8 cellular contexts compared by ENCODE assay signal in the genomic region with DNA sequence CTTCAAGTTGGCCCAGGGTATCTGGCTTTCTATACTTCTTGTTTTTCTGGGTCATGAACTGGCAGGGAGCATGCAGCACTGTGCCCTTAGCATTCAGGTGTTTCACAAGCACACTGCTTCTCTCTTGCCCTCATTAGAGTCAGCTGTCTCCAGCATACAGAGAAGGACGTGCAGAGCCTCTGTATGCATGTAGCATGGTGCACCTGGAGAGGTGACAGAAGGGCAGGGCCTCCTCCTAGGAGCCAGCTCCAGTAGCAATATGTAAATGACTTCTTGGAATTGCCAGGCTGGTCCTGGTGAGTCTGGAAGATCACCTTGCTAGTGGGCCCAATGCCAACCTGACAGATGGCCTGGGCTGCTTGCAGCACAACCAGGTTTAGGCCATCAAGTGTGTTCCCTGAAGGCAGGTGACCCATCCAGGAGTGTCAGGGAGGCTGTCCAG. TPM values are rescaled to one million over a fixed set of nuclear protein-coding genes. Genes with fewer than 3 reads are reported as not detected.
A peak's percentile ranks its signal among the peaks of the same experiment; 100 is the strongest.
DNase-seq lines count a peak whose midpoint lies in the region; ATAC-seq lines count a peak whose summit lies in the region.

No MANE protein-coding gene starts in this region.

- CTCF ChIA-PET in activated CD4-positive, alpha-beta T cell treated with anti-CD3 and anti-CD28 coated beads, Interleukin-2, amount 10 ng/mL, durations not matched to agents 7 days and 5 days (lab: Charles Lee): interaction anchor here (1.1 kb wide), 1 partner anchor 44 kb away, joined by 6 read pairs; a partner anchor contains a TSS
- CTCF ChIA-PET in naive thymus-derived CD4-positive, alpha-beta T cell (lab: Charles Lee): no interaction called here

- H3K27ac Mint-ChIP-seq in activated CD4-positive, alpha-beta T cell treated with anti-CD3 and anti-CD28 coated beads, Interleukin-2, amount 10 ng/mL, durations not matched to agents 24 days and 14 days: no peak overlapping the region
- H3K27ac Mint-ChIP-seq in activated CD4-positive, alpha-beta T cell treated with anti-CD3 and anti-CD28 coated beads, Interleukin-2, amount 10 ng/mL, durations not matched to agents 7 days and 5 days: no peak overlapping the region
- peak overlapping the region; percentile 84 for H3K27ac Mint-ChIP-seq in dendritic cell treated with granulocyte-macrophage colony-stimulating factor and Interleukin-4, amounts not matched to agents 40 ng/mL and 50 ng/mL, for 4 days
- H3K27ac Mint-ChIP-seq in naive thymus-derived CD4-positive, alpha-beta T cell: peak overlapping the region in 1 of 9 donors; percentile 74

- peaks cover 2% of the 10 kb centered on the region for H3K36me3 Mint-ChIP-seq in activated CD4-positive, alpha-beta T cell treated with anti-CD3 and anti-CD28 coated beads, Interleukin-2, amount 10 ng/mL, durations not matched to agents 24 days and 14 days (ENCODE audit: low read depth)
- H3K36me3 Mint-ChIP-seq in activated CD4-positive, alpha-beta T cell treated with anti-CD3 and anti-CD28 coated beads, Interleukin-2, amount 10 ng/mL, durations not matched to agents 7 days and 5 days (ENCODE audit: low read depth): no peaks in the 10 kb centered on the region
- H3K36me3 Mint-ChIP-seq in dendritic cell treated with granulocyte-macrophage colony-stimulating factor and Interleukin-4, amounts not matched to agents 40 ng/mL and 50 ng/mL, for 4 days (ENCODE audit: low read depth): no peaks in the 10 kb centered on the region
- H3K36me3 Mint-ChIP-seq in naive thymus-derived CD4-positive, alpha-beta T cell: peaks cover 0 to 1% (median 0%) of the 10 kb centered on the region in 5 donors

- ATAC-seq in naive thymus-derived CD4-positive, alpha-beta T cell: no peak

- H3K9me3 Mint-ChIP-seq in activated CD4-positive, alpha-beta T cell treated with anti-CD3 and anti-CD28 coated beads, Interleukin-2, amount 10 ng/mL, durations not matched to agents 24 days and 14 days: peaks cover 5% of the 10 kb centered on the region
- H3K9me3 Mint-ChIP-seq in activated CD4-positive, alpha-beta T cell treated with anti-CD3 and anti-CD28 coated beads, Interleukin-2, amount 10 ng/mL, durations not matched to agents 7 days and 5 days: no peaks in the 10 kb centered on the region
- H3K9me3 Mint-ChIP-seq in dendritic cell treated with granulocyte-macrophage colony-stimulating factor and Interleukin-4, amounts not matched to agents 40 ng/mL and 50 ng/mL, for 4 days: no peaks in the 10 kb centered on the region
- peaks cover 0 to 3% (median 0%) of the 10 kb centered on the region in 11 donors for H3K9me3 Mint-ChIP-seq in naive thymus-derived CD4-positive, alpha-beta T cell

- no peaks in the 10 kb centered on the region for H3K36me3 ChIP-seq in subcutaneous abdominal adipose tissue (ENCODE audit: control insufficient read depth in 5 of 5, insufficient read depth in 5 of 5, low read length in 5 of 5)
- H3K36me3 ChIP-seq in naive thymus-derived CD4-positive, alpha-beta T cell (ENCODE audit: control insufficient read depth in 2 of 3, insufficient read depth in 3 of 3, low read length in 3 of 3): no peaks in the 10 kb centered on the region

- H3K4me1 ChIP-seq in subcutaneous abdominal adipose tissue (ENCODE audit: control insufficient read depth in 5 of 5, insufficient read depth in 5 of 5, low read length in 5 of 5): peaks cover 0 to 35% (median 32%) of the 10 kb centered on the region in 5 donors
- H3K4me1 ChIP-seq in naive thymus-derived CD4-positive, alpha-beta T cell (ENCODE audit: control insufficient read depth in 2 of 2, insufficient read depth in 2 of 2, low read length in 2 of 2): peaks cover 0 to 8% of the 10 kb centered on the region in 2 donors

- H3K27me3 Mint-ChIP-seq in activated CD4-positive, alpha-beta T cell treated with anti-CD3 and anti-CD28 coated beads, Interleukin-2, amount 10 ng/mL, durations not matched to agents 24 days and 14 days: peaks cover 30% of the 10 kb centered on the region
- no peaks in the 10 kb centered on the region for H3K27me3 Mint-ChIP-seq in activated CD4-positive, alpha-beta T cell treated with anti-CD3 and anti-CD28 coated beads, Interleukin-2, amount 10 ng/mL, durations not matched to agents 7 days and 5 days
- no peaks in the 10 kb centered on the region for H3K27me3 Mint-ChIP-seq in dendritic cell treated with granulocyte-macrophage colony-stimulating factor and Interleukin-4, amounts not matched to agents 40 ng/mL and 50 ng/mL, for 4 days
- peaks cover 6 to 28% (median 20%) of the 10 kb centered on the region in 5 donors for H3K27me3 Mint-ChIP-seq in naive thymus-derived CD4-positive, alpha-beta T cell

- H3K27me3 ChIP-seq in subcutaneous abdominal adipose tissue (ENCODE audit: control insufficient read depth in 5 of 5, insufficient read depth in 4 of 5, low read length in 5 of 5): no peaks in the 10 kb centered on the region
- H3K27me3 ChIP-seq in naive thymus-derived CD4-positive, alpha-beta T cell (ENCODE audit: control insufficient read depth in 2 of 2, insufficient read depth in 2 of 2, low read length in 2 of 2): no peaks in the 10 kb centered on the region

- H3K27ac ChIP-seq in subcutaneous abdominal adipose tissue (ENCODE audit: low read depth, low read length): peak overlapping the region; percentile 93
- H3K27ac ChIP-seq in naive thymus-derived CD4-positive, alpha-beta T cell (ENCODE audit: low read depth, low read length): no peak overlapping the region

- H3K4me3 Mint-ChIP-seq in activated CD4-positive, alpha-beta T cell treated with anti-CD3 and anti-CD28 coated beads, Interleukin-2, amount 10 ng/mL, durations not matched to agents 24 days and 14 days: no peak overlapping the region
- no peak overlapping the region for H3K4me3 Mint-ChIP-seq in activated CD4-positive, alpha-beta T cell treated with anti-CD3 and anti-CD28 coated beads, Interleukin-2, amount 10 ng/mL, durations not matched to agents 7 days and 5 days
- no peak overlapping the region for H3K4me3 Mint-ChIP-seq in dendritic cell treated with granulocyte-macrophage colony-stimulating factor and Interleukin-4, amounts not matched to agents 40 ng/mL and 50 ng/mL, for 4 days
- no peak overlapping the region for H3K4me3 Mint-ChIP-seq in naive thymus-derived CD4-positive, alpha-beta T cell

- no peak overlapping the region for H3K9ac ChIP-seq in subcutaneous abdominal adipose tissue (ENCODE audit: low read length in 5 of 5)

- no peaks in the 10 kb centered on the region for H3K9me3 ChIP-seq in subcutaneous abdominal adipose tissue (ENCODE audit: control insufficient read depth in 5 of 5, low read length in 5 of 5)
- H3K9me3 ChIP-seq in naive thymus-derived CD4-positive, alpha-beta T cell (ENCODE audit: control insufficient read depth in 2 of 3, low read length in 3 of 3): no peaks in the 10 kb centered on the region

- H3K4me1 Mint-ChIP-seq in activated CD4-positive, alpha-beta T cell treated with anti-CD3 and anti-CD28 coated beads, Interleukin-2, amount 10 ng/mL, durations not matched to agents 24 days and 14 days: peaks cover 25% of the 10 kb centered on the region
- H3K4me1 Mint-ChIP-seq in activated CD4-positive, alpha-beta T cell treated with anti-CD3 and anti-CD28 coated beads, Interleukin-2, amount 10 ng/mL, durations not matched to agents 7 days and 5 days: peaks cover 28% of the 10 kb centered on the region
- H3K4me1 Mint-ChIP-seq in dendritic cell treated with granulocyte-macrophage colony-stimulating factor and Interleukin-4, amounts not matched to agents 40 ng/mL and 50 ng/mL, for 4 days (ENCODE audit: low read depth): peaks cover 23% of the 10 kb centered on the region
- peaks cover 0 to 35% (median 13%) of the 10 kb centered on the region in 7 donors for H3K4me1 Mint-ChIP-seq in naive thymus-derived CD4-positive, alpha-beta T cell

- POLR2A ChIA-PET in activated CD4-positive, alpha-beta T cell treated with anti-CD3 and anti-CD28 coated beads, Interleukin-2, amount 10 ng/mL, durations not matched to agents 7 days and 5 days (lab: Charles Lee): no interaction called here
- POLR2A ChIA-PET in naive thymus-derived CD4-positive, alpha-beta T cell (lab: Charles Lee): no interaction called here

- intact Hi-C loops in activated CD4-positive, alpha-beta T cell treated with anti-CD3 and anti-CD28 coated beads, Interleukin-2, amount 10 ng/mL, durations not matched to agents 24 days and 14 days (cut with micrococcal nuclease): no loop called here
- intact Hi-C loops in dendritic cell treated with granulocyte-macrophage colony-stimulating factor and Interleukin-4, amounts not matched to agents 40 ng/mL and 50 ng/mL, for 4 days (cut with micrococcal nuclease): no loop called here
- intact Hi-C loops in naive thymus-derived CD4-positive, alpha-beta T cell (cut with micrococcal nuclease): no loop called here

- DNase-seq in activated CD4-positive, alpha-beta T cell treated with anti-CD3 and anti-CD28 coated beads, Interleukin-2, amount 10 ng/mL, durations not matched to agents 24 days and 14 days: peak; percentile 63
- DNase-seq in activated CD4-positive, alpha-beta T cell treated with anti-CD3 and anti-CD28 coated beads, Interleukin-2, amount 10 ng/mL, durations not matched to agents 7 days and 5 days: no peak
- DNase-seq in NCI-H2196 (lab: John Stamatoyannopoulos, UW; ENCODE audit: unreplicated experiment) (peak; percentile 94), glomerular visceral epithelial cell (ENCODE audit: extremely low spot score) (no peak)
- DNase-seq in naive thymus-derived CD4-positive, alpha-beta T cell: no peak
- DNase-seq in stimulated activated CD4-positive, alpha-beta T cell treated with anti-CD3 and anti-CD28 coated beads, Interleukin-2, amount 100 ng/mL, for 24 hours: no peak

- no peak overlapping the region for H3K4me3 ChIP-seq in subcutaneous abdominal adipose tissue (ENCODE audit: low read depth in 1 of 5, low read length in 5 of 5)
- H3K4me3 ChIP-seq in naive thymus-derived CD4-positive, alpha-beta T cell (ENCODE audit: low read length): no peak overlapping the region

RNA-seq across cellular contexts. Expression of a gene that starts 44.8 kb away (rescaled TPM):
- 59.1 and 61.7 TPM in 2 replicates for total RNA-seq in activated CD4-positive, alpha-beta T cell treated with anti-CD3 and anti-CD28 coated beads, Interleukin-2, amount 10 ng/mL, durations not matched to agents 24 days and 14 days
- total RNA-seq in activated CD4-positive, alpha-beta T cell treated with anti-CD3 and anti-CD28 coated beads, Interleukin-2, amount 10 ng/mL, durations not matched to agents 7 days and 5 days: 10 to 100 TPM; 58.4 to 58.5 TPM
- total RNA-seq in naive thymus-derived CD4-positive, alpha-beta T cell: 10 to 100 TPM; 42.6 to 64.9 (median 50.5) TPM
- polyA plus RNA-seq in naive thymus-derived CD4-positive, alpha-beta T cell: 1 to 10 TPM; 6.6 to 8.7 TPM

Comparison
In these comparisons a context has a peak if more than half of its experiments do, and no peak if none do; other contexts are left out.
1. DNase-seq: peak in activated CD4-positive, alpha-beta T cell treated with anti-CD3 and anti-CD28 coated beads, Interleukin-2, amount 10 ng/mL, durations not matched to agents 24 days and 14 days (single experiment) and NCI-H2196 (single experiment); none in activated CD4-positive, alpha-beta T cell treated with anti-CD3 and anti-CD28 coated beads, Interleukin-2, amount 10 ng/mL, durations not matched to agents 7 days and 5 days (single experiment), glomerular visceral epithelial cell (single experiment), naive thymus-derived CD4-positive, alpha-beta T cell (0 of 9) and stimulated activated CD4-positive, alpha-beta T cell treated with anti-CD3 and anti-CD28 coated beads, Interleukin-2, amount 100 ng/mL, for 24 hours (0 of 2).